ENCODE assay signal across 8 cellular contexts in genomic region chr16:30526823-30527634, GRCh38. TPM values are rescaled to one million over a fixed set of nuclear protein-coding genes. Genes with fewer than 3 reads are reported as not detected.
A peak's percentile ranks its signal among the peaks of the same experiment; 100 is the strongest.
DNase-seq lines count a peak whose midpoint lies in the region; ATAC-seq and TF ChIP-seq lines count a peak whose summit lies in the region.

No MANE protein-coding gene starts in this region.

- ATAC-seq in GM19397 (IDR thresholded peaks at IDR 0.05; ENCODE audit: unreplicated experiment) (peak; percentile 80), HG03565 (IDR thresholded peaks at IDR 0.05; ENCODE audit: unreplicated experiment) (peak; percentile 64), right lobe of liver (peak; percentile 90 to 93 (median 90))

- no peaks in the 10 kb centered on the region for H3K9me3 ChIP-seq in CD4-positive, alpha-beta memory T cell (ENCODE audit: control insufficient read depth in 1 of 2, low read length in 2 of 2)
- H3K9me3 ChIP-seq in right lobe of liver: no peaks in the 10 kb centered on the region

- peaks cover 24 to 46% (median 34%) of the 10 kb centered on the region in 4 donors for H3K4me1 Mint-ChIP-seq in CD4-positive, alpha-beta memory T cell

- H3K36me3 ChIP-seq in CD4-positive, alpha-beta memory T cell (ENCODE audit: insufficient read depth, low read length): no peaks in the 10 kb centered on the region
- peaks cover 0 to 7% (median 0%) of the 10 kb centered on the region in 4 donors for H3K36me3 ChIP-seq in right lobe of liver

- intact Hi-C loops in CD4-positive, alpha-beta memory T cell (cut with micrococcal nuclease): loop anchor here (1.0 to 10.0 kb wide), 6 partner anchors 8 to 165 kb away; partner anchors contain the start of genes DCTPP1, ITGAL, SEPHS2 and ZNF764
- intact Hi-C loops in right lobe of liver (cut with DNase I): loop anchor here in 1 of 2 donors (10.0 kb wide), 1 partner anchor 92 kb away; the partner anchor contains the start of gene DCTPP1

- peaks cover 4 to 15% of the 10 kb centered on the region in 2 donors for H3K36me3 Mint-ChIP-seq in CD4-positive, alpha-beta memory T cell

- POLR2A ChIA-PET in CD4-positive, alpha-beta memory T cell (lab: Charles Lee; ENCODE audit: partially characterized antibody): interaction anchor here (0.7 to 11.1 kb wide), 26 partner anchors 9 to 435 kb away, joined by 3 to 457 read pairs (median 4); partner anchors contain the start of genes DCTPP1, FBRS, ITGAL and PRR14

- H3K4me3 ChIP-seq in CD4-positive, alpha-beta memory T cell (ENCODE audit: low read length in 2 of 2): peak overlapping the region in 1 of 2 donors; percentile 75
- H3K4me3 ChIP-seq in right lobe of liver: peak overlapping the region; percentile 76 to 89 (median 86)

- H3K27me3 Mint-ChIP-seq in CD4-positive, alpha-beta memory T cell: no peaks in the 10 kb centered on the region

- TF ChIP-seq POLR2A in right lobe of liver (IDR thresholded peaks at IDR 0.05): peak; percentile 75

- DNase-seq in CD4-positive, alpha-beta memory T cell: peak; percentile 81 to 92 (median 82)
- DNase-seq in NCI-H774 (lab: John Stamatoyannopoulos, UW) (peak; percentile 98), dermis microvascular lymphatic vessel endothelial cell (ENCODE audit: low read depth in 2 of 2) (peak; percentile 89 to 98), right lobe of liver (peak; percentile 99)
- DNase-seq in activated CD4-positive, alpha-beta T cell treated with anti-CD3 and anti-CD28 coated beads, Interleukin-2, amount 50 U/mL, for 48 hours: peak; percentile 98
- DNase-seq in stimulated activated CD4-positive, alpha-beta T cell treated with anti-CD3 and anti-CD28 coated beads, Interleukin-4, amount 100 ng/mL, for 24 hours: peak; percentile 94

- peak overlapping the region; percentile 86 to 95 (median 89) for H3K27ac Mint-ChIP-seq in CD4-positive, alpha-beta memory T cell

- H3K4me1 ChIP-seq in CD4-positive, alpha-beta memory T cell (ENCODE audit: insufficient read depth, low read length): peaks cover 43% of the 10 kb centered on the region
- H3K4me1 ChIP-seq in right lobe of liver: peaks cover 0 to 33% (median 9%) of the 10 kb centered on the region in 4 donors

- peak overlapping the region; percentile 81 to 88 (median 85) for H3K4me3 Mint-ChIP-seq in CD4-positive, alpha-beta memory T cell

- no peaks in the 10 kb centered on the region for H3K27me3 ChIP-seq in CD4-positive, alpha-beta memory T cell (ENCODE audit: insufficient read depth, low read length)
- no peaks in the 10 kb centered on the region for H3K27me3 ChIP-seq in right lobe of liver

- TF ChIP-seq CTCF in right lobe of liver (IDR thresholded peaks at IDR 0.05): peak; percentile 23 to 42 (median 38)

- 2% methylated on average over 11 of the region's 79 CpGs for WGBS in right lobe of liver (ENCODE audit: insufficient coverage, low coverage, low lambda C conversion rate, missing lambda C conversion rate)

- peak overlapping the region; percentile 72 for H3K27ac ChIP-seq in CD4-positive, alpha-beta memory T cell (ENCODE audit: low read depth, low read length)
- H3K27ac ChIP-seq in right lobe of liver: peak overlapping the region; percentile 83 to 99 (median 96)

- CTCF ChIA-PET in CD4-positive, alpha-beta memory T cell (lab: Charles Lee; ENCODE audit: partially characterized antibody): interaction anchor here (0.6 to 1.9 kb wide), 5 partner anchors 9 to 110 kb away, joined by 3 to 5 read pairs (median 3); no protein-coding TSS in a partner anchor

- peaks cover 0 to 3% (median 0%) of the 10 kb centered on the region in 8 donors for H3K9me3 Mint-ChIP-seq in CD4-positive, alpha-beta memory T cell

RNA-seq across cellular contexts. Expression of gene ZNF768, which starts 0.7 kb away (rescaled TPM):
- 1 to 10 TPM; 5.8 to 6.1 TPM for total RNA-seq in CD4-positive, alpha-beta memory T cell
- polyA plus RNA-seq in CD4-positive, alpha-beta memory T cell: 1 to 10 TPM in 1 of 2 donors, under 1 TPM in 1; 0.69 to 1.7 TPM
- total RNA-seq in dermis microvascular lymphatic vessel endothelial cell (13.7 and 17.7 TPM in 2 replicates), right lobe of liver (10 to 100 TPM; 14.7 to 21.2 (median 18.8) TPM)

RNA-seq across cellular contexts. Expression of gene ZNF747, which starts 7.6 kb away (rescaled TPM):
- 10 to 100 TPM; 15.7 to 17.8 TPM for total RNA-seq in CD4-positive, alpha-beta memory T cell
- polyA plus RNA-seq in CD4-positive, alpha-beta memory T cell: 1 to 10 TPM; 7.8 to 8.8 TPM
- total RNA-seq in dermis microvascular lymphatic vessel endothelial cell: 5.8 and 7.6 TPM in 2 replicates
- 1 to 10 TPM; 5.3 to 9.7 (median 6.4) TPM for total RNA-seq in right lobe of liver

RNA-seq across cellular contexts. Expression of gene ZNF764, which starts 31.1 kb away (rescaled TPM):
- 10 to 100 TPM; 28.9 to 29.3 TPM for total RNA-seq in CD4-positive, alpha-beta memory T cell
- 1 to 10 TPM; 4.2 to 8.8 TPM for polyA plus RNA-seq in CD4-positive, alpha-beta memory T cell
- total RNA-seq in dermis microvascular lymphatic vessel endothelial cell: 3.1 and 4.3 TPM in 2 replicates
- 1 to 10 TPM; 3.2 to 6.5 (median 4.8) TPM for total RNA-seq in right lobe of liver

RNA-seq across cellular contexts. Expression of gene ZNF688, which starts 44.5 kb away (rescaled TPM):
- total RNA-seq in CD4-positive, alpha-beta memory T cell: 10 to 100 TPM; 21.4 to 22.7 TPM
- 10 to 100 TPM; 31.7 to 33.8 TPM for polyA plus RNA-seq in CD4-positive, alpha-beta memory T cell
- total RNA-seq in dermis microvascular lymphatic vessel endothelial cell (3.9 and 6.7 TPM in 2 replicates), right lobe of liver (10 to 100 TPM in 1 of 6 experiments, 1 to 10 TPM in 5; 4.0 to 11.5 (median 6.5) TPM)

RNA-seq across cellular contexts. Expression of gene ITGAL, which starts 54.5 kb away (rescaled TPM):
- 100 to 1,000 TPM; 648 to 657 TPM for total RNA-seq in CD4-positive, alpha-beta memory T cell
- 100 to 1,000 TPM; 110 to 159 TPM for polyA plus RNA-seq in CD4-positive, alpha-beta memory T cell
- total RNA-seq in dermis microvascular lymphatic vessel endothelial cell (not detected in 2 replicates), right lobe of liver (10 to 100 TPM in 4 of 6 experiments, 1 to 10 TPM in 2; 7.3 to 12.4 (median 10.2) TPM)
